ENCODE assay signal across 2 cellular contexts in genomic region chr2:134132487-134132857, GRCh38.
TF ChIP-seq lines count a peak whose summit lies in the region.

No MANE protein-coding gene starts in this region.

TF ChIP-seq in GM23338, 12 proteins besides CTCF, POLR2A, EP300 and RAD21:
- TF ChIP-seq REST (IDR thresholded peaks at IDR 0.05; ENCODE audit: unreplicated experiment) (no peak), EZH2 (IDR thresholded peaks at IDR 0.05; ENCODE audit: low read depth, unreplicated experiment) (no peak), ETS1 (IDR thresholded peaks at IDR 0.05) (no peak), JUNB (IDR thresholded peaks at IDR 0.05; ENCODE audit: unreplicated experiment) (no peak), CREB1 (CRISPR knock-in tag; IDR thresholded peaks at IDR 0.05; ENCODE audit: low read depth) (no peak), ZNF462 (CRISPR knock-in tag; IDR thresholded peaks at IDR 0.05) (no peak), EZH2phosphoT487 (IDR thresholded peaks at IDR 0.05; ENCODE audit: unreplicated experiment) (no peak), NANOG (IDR thresholded peaks at IDR 0.05; ENCODE audit: borderline replicate concordance) (no peak), STAT1 (IDR thresholded peaks at IDR 0.05; ENCODE audit: unreplicated experiment) (no peak), POLR2AphosphoS5 (IDR thresholded peaks at IDR 0.05; ENCODE audit: low read depth) (no peak), ZNF331 (CRISPR knock-in tag; IDR thresholded peaks at IDR 0.05; ENCODE audit: low read depth) (no peak), ZNF114 (CRISPR knock-in tag; IDR thresholded peaks at IDR 0.05) (no peak)

TF ChIP-seq in K562, 482 proteins besides CTCF, POLR2A, EP300 and RAD21 (continued from another document and continues in another):
- TF ChIP-seq POLR3G (IDR thresholded peaks at IDR 0.05; ENCODE audit: extremely low read depth, insufficient read length, insufficient replicate concordance) (no peak), ZNF282 (CRISPR knock-in tag; IDR thresholded peaks at IDR 0.05) (no peak), ZBTB7A (IDR thresholded peaks at IDR 0.05; ENCODE audit: borderline replicate concordance, control insufficient read depth, low read depth, low read length) (no peak), HNRNPL (IDR thresholded peaks at IDR 0.05; ENCODE audit: low read depth, low read length) (no peak), ZBTB1 (CRISPR knock-in tag; IDR thresholded peaks at IDR 0.05; ENCODE audit: borderline replicate concordance, low read depth) (no peak), SNRNP70 (optimal IDR thresholded peaks at IDR 0.05; ENCODE audit: low read depth, low read length) (no peak), YY1 (IDR thresholded peaks at IDR 0.05; ENCODE audit: borderline replicate concordance in 1 of 3, control insufficient read depth in 1 of 3, extremely low read depth in 1 of 3, insufficient read depth in 3 of 3, insufficient read length in 1 of 3, insufficient replicate concordance in 2 of 3, low read depth in 1 of 3, low read length in 2 of 3) (no peak), PML (IDR thresholded peaks at IDR 0.05; ENCODE audit: low read length) (peak; percentile 26; the same call in 1 of the 2 replicates), E4F1 (CRISPR knock-in tag; IDR thresholded peaks at IDR 0.05; ENCODE audit: borderline replicate concordance) (no peak), MNT (conservative IDR thresholded peaks at IDR 0.05) (peak; percentile 69 to 70), ZBTB34 (CRISPR knock-in tag; IDR thresholded peaks at IDR 0.05) (no peak), MEF2D (tag; conservative IDR thresholded peaks at IDR 0.05; ENCODE audit: low read depth) (no peak), PKNOX1 (IDR thresholded peaks at IDR 0.05) (no peak), PHF20 (IDR thresholded peaks at IDR 0.05; ENCODE audit: partially characterized antibody) (no peak), FOXP1 (CRISPR knock-in tag; IDR thresholded peaks at IDR 0.05) (peak; percentile 62; the same call in 1 of the 2 replicates), SIX5 (IDR thresholded peaks at IDR 0.05; ENCODE audit: borderline replicate concordance in 1 of 2, insufficient read depth in 1 of 2, low read depth in 1 of 2, low read length in 2 of 2) (no peak), FOS (IDR thresholded peaks at IDR 0.05; ENCODE audit: extremely low read depth, insufficient read length) (no peak), CREB3L1 (IDR thresholded peaks at IDR 0.05; ENCODE audit: borderline replicate concordance, low read depth) (no peak), XRCC3 (IDR thresholded peaks at IDR 0.05) (no peak), ZNF12 (CRISPR knock-in tag; IDR thresholded peaks at IDR 0.05) (no peak), MCM7 (IDR thresholded peaks at IDR 0.05) (no peak), SRSF1 (IDR thresholded peaks at IDR 0.05; ENCODE audit: low read depth, low read length) (no peak), HMGN3 (IDR thresholded peaks at IDR 0.05; ENCODE audit: borderline replicate concordance, extremely low read depth, insufficient read length, low read depth, low read length) (no peak), DPF2 (IDR thresholded peaks at IDR 0.05) (peak; percentile 74), CREBBP (IDR thresholded peaks at IDR 0.05; ENCODE audit: low read depth, low read length) (no peak), RBM39 (optimal IDR thresholded peaks at IDR 0.05; ENCODE audit: low read depth, low read length) (no peak), DLX4 (CRISPR knock-in tag; IDR thresholded peaks at IDR 0.05) (no peak), ZNF592 (IDR thresholded peaks at IDR 0.05) (0 out of 2 replicates have a peak, but pooled peaks have one; percentile 26), HOMEZ (CRISPR knock-in tag; IDR thresholded peaks at IDR 0.05) (no peak), TCF15 (CRISPR knock-in tag; IDR thresholded peaks at IDR 0.05) (no peak), PBX2 (CRISPR knock-in tag; IDR thresholded peaks at IDR 0.05; ENCODE audit: low read depth) (no peak), PBX2 (tag; conservative IDR thresholded peaks at IDR 0.05; ENCODE audit: low read depth) (no peak; the same call in 1 of the 2 replicates), ZEB2 (IDR thresholded peaks at IDR 0.05) (peak; percentile 55; the same call in 1 of the 2 replicates), ZNF436 (CRISPR knock-in tag; IDR thresholded peaks at IDR 0.05) (no peak), ZFX (CRISPR knock-in tag; IDR thresholded peaks at IDR 0.05) (no peak; the same call in 1 of the 2 replicates), SMARCB1 (IDR thresholded peaks at IDR 0.05; ENCODE audit: insufficient read length, low read depth) (no peak), STAT5A (IDR thresholded peaks at IDR 0.05; ENCODE audit: borderline replicate concordance, low read length) (no peak)
